Comparison of ENCODE assay signal across 39 cellular contexts in the genomic region with DNA sequence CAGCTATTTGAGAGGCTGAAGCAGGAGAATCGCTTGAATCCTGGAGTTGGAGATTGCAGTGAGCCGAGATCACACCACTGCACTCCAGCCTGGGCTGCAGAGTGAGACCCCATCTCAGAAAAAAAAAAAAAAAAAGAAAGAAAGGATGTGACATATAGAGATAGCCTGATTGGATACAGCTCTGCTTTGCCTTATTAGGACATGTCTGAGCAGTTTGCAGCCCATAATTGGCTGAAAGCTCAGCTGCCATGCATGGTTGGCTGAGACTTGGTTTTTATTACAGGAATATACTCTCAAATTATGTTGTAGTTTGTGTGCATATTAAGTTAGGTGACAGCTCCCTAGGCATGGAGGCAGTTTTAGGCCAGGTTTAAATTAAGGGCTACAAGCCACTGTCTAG. TPM values are rescaled to one million over a fixed set of nuclear protein-coding genes. Genes with fewer than 3 reads are reported as not detected.
"Had no signal": no experiment of that assay in that cellular context is flagged by ENCODE, and none has a peak within 500 bp of the region (broad histone marks: within the 10 kb centered on the region; RNA-seq: fewer than 3 reads in every experiment).

No MANE protein-coding gene starts in this region.

- H3K4me3 ChIP-seq: Peyer's patch, SJSA1 had no signal

- H3K9me3 ChIP-seq: Peyer's patch, SJSA1 had no signal

- DNase-seq: activated B cell treated with CpG ODN at 0.5 μM for 24 hours; activated CD4-positive, alpha-beta memory T cell treated with anti-CD3 and anti-CD28 coated beads, Interleukin-2, amount 10 ng/mL, durations not matched to agents 7 days and 5 days; activated CD4-positive, alpha-beta T cell treated with anti-CD3 and anti-CD28 coated beads for 4 hours; activated CD4-positive, CD25-positive, alpha-beta regulatory T cell treated with anti-CD3 and anti-CD28 coated beads, Interleukin-2, amount 50 U/mL, for 72 hours; activated CD8-positive, alpha-beta memory T cell treated with anti-CD3 and anti-CD28 coated beads for 24 hours; activated CD8-positive, alpha-beta memory T cell treated with anti-CD3 and anti-CD28 coated beads, Interleukin-2, amount 10 ng/mL, durations not matched to agents 7 days and 5 days; activated CD8-positive, alpha-beta memory T cell treated with anti-CD3 and anti-CD28 coated beads, Interleukin-2, amount 50 U/mL, for 48 hours; activated effector memory CD4-positive, alpha-beta T cell treated with Interleukin-2 at 50 U/mL for 16 hours; activated naive CD4-positive, alpha-beta T cell; activated naive CD4-positive, alpha-beta T cell treated with anti-CD3 and anti-CD28 coated beads, Interleukin-2, amount 50 U/mL, for 16 hours; activated naive CD8-positive, alpha-beta T cell treated with anti-CD3 and anti-CD28 coated beads for 36 hours; activated T-cell treated with anti-CD3 and anti-CD28 coated beads, Interleukin-2, amount 50 U/mL, for 48 hours; amniotic stem cell; aorta; brain microvascular endothelial cell; central memory CD4-positive, alpha-beta T cell; Karpas-422; MM.1S; MV-4-11; NCI-H1092; NCI-H1436 treated with DMSO at 0.1 percent for 48 hours; NCI-H1694 treated with DMSO at 0.1 percent for 48 hours; NCI-H2029; NCI-H2107; NCI-H2171; NCI-H510A; NCI-H526; NCI-H748 treated with DMSO at 0.1 percent for 48 hours; NK-92 treated with Interleukin-12 subunit alpha and Interleukin-12 subunit beta, amount 100 ng/mL, for 24 hours; PC-3; Peyer's patch; RPMI8226; SHP77 treated with DMSO at 0.1 percent for 48 hours; SW 1271; T-helper 1 cell; T-helper 2 cell; T-helper 9 cell had no signal

- H3K36me3 ChIP-seq: Peyer's patch had no signal

- ATAC-seq: activated CD8-positive, alpha-beta memory T cell treated with anti-CD3 and anti-CD28 coated beads, Interleukin-2, amount 10 ng/mL, durations not matched to agents 7 days and 5 days; PC-3 had no signal

- H3K27ac ChIP-seq: brain microvascular endothelial cell, Peyer's patch, SJSA1, VCaP had no signal

- H3K27me3 ChIP-seq: brain microvascular endothelial cell, Peyer's patch, SJSA1 had no signal

RNA-seq across cellular contexts. Expression of a gene that starts 52.2 kb away (rescaled TPM):
- total RNA-seq: activated B cell treated with CpG ODN at 0.5 μM for 24 hours; activated CD4-positive, alpha-beta memory T cell treated with anti-CD3 and anti-CD28 coated beads, Interleukin-2, amount 10 ng/mL, durations not matched to agents 7 days and 5 days; activated CD8-positive, alpha-beta memory T cell treated with anti-CD3 and anti-CD28 coated beads, Interleukin-2, amount 10 ng/mL, durations not matched to agents 7 days and 5 days; activated naive CD8-positive, alpha-beta T cell treated with anti-CD3 and anti-CD28 coated beads for 36 hours; aorta; PC-3; Peyer's patch; SJSA1 had no signal
- polyA plus RNA-seq: aorta had no signal

RNA-seq across cellular contexts. Expression of a gene that starts 53.7 kb away (rescaled TPM):
- total RNA-seq: PC-3 had no signal
